ENCODE assay signal across 8 cellular contexts in the genomic region with DNA sequence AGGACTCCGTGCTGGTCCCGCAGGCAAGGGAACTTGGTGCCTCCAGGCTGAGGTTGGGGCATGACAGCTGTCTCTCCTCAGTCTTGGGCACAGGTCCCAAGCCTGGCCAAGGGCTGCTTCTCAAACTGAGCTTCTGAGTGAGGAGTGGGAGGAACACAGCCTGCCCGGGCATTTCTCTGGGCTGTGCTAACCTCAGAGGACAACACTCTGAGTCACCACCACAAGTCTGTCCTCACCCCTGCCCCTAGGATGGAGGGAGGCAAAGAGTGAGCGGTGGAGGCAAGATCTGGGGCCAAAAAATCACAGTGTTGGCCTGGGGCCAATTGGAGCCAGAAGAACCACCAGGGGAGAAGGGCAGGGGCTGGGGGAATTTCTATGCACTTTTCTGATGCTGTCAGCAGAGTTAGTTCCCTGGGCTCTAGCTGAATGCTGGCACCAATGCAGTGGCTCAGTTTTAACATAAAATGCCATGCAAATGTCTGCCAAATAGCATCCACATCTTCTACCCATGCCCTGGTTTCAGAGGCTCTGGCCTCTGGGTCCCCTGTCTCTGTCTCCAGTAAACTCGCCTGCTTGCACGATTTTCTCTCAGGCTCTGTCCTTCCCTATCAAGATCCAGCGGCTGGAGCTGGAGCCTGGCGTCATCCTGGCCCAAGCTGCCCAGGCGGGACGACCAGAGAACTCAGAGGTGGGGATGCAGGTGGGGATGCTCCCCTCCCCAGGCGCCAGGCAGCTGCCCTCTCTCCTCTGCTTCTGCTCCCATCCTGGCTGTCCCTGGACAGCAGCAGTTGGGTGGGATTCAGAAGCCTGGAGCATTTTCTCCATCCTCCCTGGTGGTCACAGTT. TPM values are rescaled to one million over a fixed set of nuclear protein-coding genes. Genes with fewer than 3 reads are reported as not detected.
DNase-seq lines count a peak whose midpoint lies in the region; ATAC-seq and TF ChIP-seq lines count a peak whose summit lies in the region.

No MANE protein-coding gene starts in this region.

- peak overlapping the region; percentile 27; the same call in 1 of the 2 replicates for H3K4me2 ChIP-seq in PC-3 (ENCODE audit: low read length)

- H3K9me2 ChIP-seq in PC-3 (replicated peaks; ENCODE audit: low read length): no peaks in the 10 kb centered on the region

- H3K79me2 ChIP-seq in PC-3 (ENCODE audit: low read length): no peaks in the 10 kb centered on the region

- BruUV-seq in PC-3 (replicated peaks; lab: Mats Ljungman, UMichigan): no TSS peak

- no peaks in the 10 kb centered on the region for H4K20me1 ChIP-seq in PC-3 (ENCODE audit: low read length)

- H3K4me1 ChIP-seq in PC-3 (ENCODE audit: insufficient read depth, low read length): peaks cover 19% of the 10 kb centered on the region

- H3F3A ChIP-seq in PC-3 (ENCODE audit: low read length, unreplicated experiment): no peaks in the 10 kb centered on the region

- no peak for TF ChIP-seq CTCF in PC-3 (conservative IDR thresholded peaks at IDR 0.05; ENCODE audit: low read depth, low read length)
- no peak for TF ChIP-seq CTCF in fibroblast of mammary gland (conservative IDR thresholded peaks at IDR 0.05; ENCODE audit: control insufficient read depth, insufficient read depth, low read depth, low read length)

- H3K9me3 ChIP-seq in PC-3 (ENCODE audit: low read length): no peaks in the 10 kb centered on the region

- no peak overlapping the region for H3K27ac ChIP-seq in PC-3 (ENCODE audit: low read length)

- CTCF ChIA-PET in PC-3 (lab: Charles Lee): interaction anchor here (1.8 kb wide), 1 partner anchor 31 kb away, joined by 9 read pairs; no protein-coding TSS in a partner anchor

- POLR2A ChIA-PET in PC-3 (lab: Charles Lee; ENCODE audit: unreplicated experiment): interaction anchor here (0.8 kb wide), 1 partner anchor 111 kb away, joined by 4 read pairs; no protein-coding TSS in a partner anchor

- no peaks in the 10 kb centered on the region for H3K27me3 ChIP-seq in PC-3 (ENCODE audit: low read length)

- H3K9ac ChIP-seq in PC-3 (ENCODE audit: low read length): no peak overlapping the region

- H3K4me3 ChIP-seq in PC-3 (ENCODE audit: low read length) (no peak overlapping the region), fibroblast of mammary gland (ENCODE audit: control insufficient read depth, low read depth, low read length) (no peak overlapping the region)

- DNase-seq in GM04503 (ENCODE audit: low read depth) (peak; percentile 25), PC-3 (peak; percentile 81), fibroblast of mammary gland (ENCODE audit: low read depth) (peak; percentile 77), sciatic nerve (ENCODE audit: low spot score) (no peak), germinal center (ENCODE audit: low spot score) (no peak), NCI-H2107 (lab: John Stamatoyannopoulos, UW) (no peak)

- H2AFZ ChIP-seq in PC-3 (ENCODE audit: low read length): no peak overlapping the region

- intact Hi-C loops in PC-3 (cut with micrococcal nuclease): no loop called here
- intact Hi-C loops in sciatic nerve (cut with DNase I): no loop called here

- H3K36me3 ChIP-seq in PC-3 (ENCODE audit: low read depth, low read length): no peaks in the 10 kb centered on the region

- ATAC-seq in PC-3 (peak; percentile 90), sciatic nerve (peak; percentile 68), GM21423 (IDR thresholded peaks at IDR 0.05; ENCODE audit: unreplicated experiment) (no peak), HG03045 (IDR thresholded peaks at IDR 0.05; ENCODE audit: unreplicated experiment) (no peak)

RNA-seq across cellular contexts. Expression of a gene that starts 11.0 kb away (rescaled TPM):
- total RNA-seq in PC-3 (2014; rRNA removed) (13.2 and 16.4 TPM in 2 replicates), sciatic nerve (9.4 TPM)

RNA-seq across cellular contexts. Expression of a gene that starts 37.6 kb away (rescaled TPM):
- 1.5 and 1.6 TPM in 2 replicates for total RNA-seq in PC-3 (2014; rRNA removed)
- 0.13 TPM for total RNA-seq in sciatic nerve

Comparison
In these comparisons a context has a peak if more than half of its experiments do, and no peak if none do; other contexts are left out.
1. DNase-seq: peak in GM04503 (single experiment), PC-3 (single experiment) and fibroblast of mammary gland (single experiment); none in sciatic nerve (single experiment), germinal center (single experiment) and NCI-H2107 (single experiment).
2. ATAC-seq: peak in PC-3 (single experiment) and sciatic nerve (single experiment); none in GM21423 (single experiment) and HG03045 (single experiment).